In genomic region chr5:180470966-180471582, GRCh38 we compare ENCODE assay signal across 9 cellular contexts. TPM values are rescaled to one million over a fixed set of nuclear protein-coding genes. Genes with fewer than 3 reads are reported as not detected.
DNase-seq lines count a peak whose midpoint lies in the region; ATAC-seq, FAIRE-seq and TF ChIP-seq lines count a peak whose summit lies in the region.
"Had no signal": no experiment of that assay in that cellular context is flagged by ENCODE, and none has a peak within 500 bp of the region (broad histone marks: within the 10 kb centered on the region; RNA-seq: fewer than 3 reads in every experiment).

No MANE protein-coding gene starts in this region.

- H3K36me3 Mint-ChIP-seq in osteocyte (ENCODE audit: unreplicated experiment) = no peaks in the 10 kb centered on the region

- no peaks in the 10 kb centered on the region for H3K36me3 ChIP-seq in GM06990 (ENCODE audit: control insufficient read depth, insufficient read depth, low read length)
- no peaks in the 10 kb centered on the region for H3K36me3 ChIP-seq in thyroid gland

- 21 to 22% methylated on average over 14 to 16 of the region's 16 CpGs for WGBS in thyroid gland, 2 donors

- H3K9me3 ChIP-seq in thyroid gland = no peaks in the 10 kb centered on the region

- no peak for DNase-seq in GM06990 (ENCODE audit: extremely low read depth, insufficient read length)
- DNase-seq in RCC 7860 (ENCODE audit: low spot score) = peak; percentile 29
- DNase-seq in activated gamma-delta T cell treated with anti-CD3 and anti-CD28 coated beads, Interleukin-2, amount 50 U/mL, for 16 hours (ENCODE audit: low read depth) = peak; percentile 43
- peak; percentile 77 for DNase-seq in germinal center (ENCODE audit: low spot score)
- DNase-seq in osteocyte (ENCODE audit: extremely low spot score, unreplicated experiment) = no peak
- DNase-seq in thyroid gland = peak; percentile 53 to 62

- ATAC-seq in HG02943 (IDR thresholded peaks at IDR 0.05; ENCODE audit: low read depth, unreplicated experiment) (peak; percentile 64), HG03108 (IDR thresholded peaks at IDR 0.05; ENCODE audit: unreplicated experiment) (no peak)

- peaks cover 9% of the 10 kb centered on the region for H3K4me1 Mint-ChIP-seq in osteocyte (ENCODE audit: unreplicated experiment)

- TF ChIP-seq POLR2A in thyroid gland (IDR thresholded peaks at IDR 0.05) = no peak

- peaks cover 16% of the 10 kb centered on the region for H3K27me3 Mint-ChIP-seq in osteocyte (ENCODE audit: unreplicated experiment)

- peaks cover 0 to 14% of the 10 kb centered on the region in 2 donors for H3K4me1 ChIP-seq in thyroid gland

- H3K27me3 ChIP-seq in GM06990 (replicated peaks; ENCODE audit: control insufficient read depth, insufficient read depth, low read length) = no peaks in the 10 kb centered on the region
- H3K27me3 ChIP-seq in thyroid gland = no peaks in the 10 kb centered on the region

- no peak overlapping the region for H3K4me3 Mint-ChIP-seq in osteocyte (ENCODE audit: unreplicated experiment)
- H3K4me3 Mint-ChIP-seq: dendritic cell treated with granulocyte-macrophage colony-stimulating factor and Interleukin-4, amounts not matched to agents 40 ng/mL and 50 ng/mL, for 4 days had no signal

- intact Hi-C loops in thyroid gland (cut with DNase I) = loop anchor here (2.0 to 5.0 kb wide), 2 partner anchors 176 to 344 kb away; no protein-coding TSS in a partner anchor

- TF ChIP-seq CTCF in GM06990 (IDR thresholded peaks at IDR 0.05; ENCODE audit: insufficient read depth, low read length, poor library complexity, severe bottlenecking) = peak; percentile 88
- peak; percentile 93 for TF ChIP-seq CTCF in osteocyte (IDR thresholded peaks at IDR 0.05)
- peak; percentile 86 to 95 (median 88) for TF ChIP-seq CTCF in thyroid gland (IDR thresholded peaks at IDR 0.05)

- no peak overlapping the region for H3K27ac Mint-ChIP-seq in osteocyte (ENCODE audit: unreplicated experiment)
- H3K27ac Mint-ChIP-seq: dendritic cell treated with granulocyte-macrophage colony-stimulating factor and Interleukin-4, amounts not matched to agents 40 ng/mL and 50 ng/mL, for 4 days had no signal

- H3K9me3 Mint-ChIP-seq in osteocyte (ENCODE audit: unreplicated experiment) = no peaks in the 10 kb centered on the region
- H3K9me3 Mint-ChIP-seq: dendritic cell treated with granulocyte-macrophage colony-stimulating factor and Interleukin-4, amounts not matched to agents 40 ng/mL and 50 ng/mL, for 4 days had no signal

- no peak overlapping the region for H3K27ac ChIP-seq in thyroid gland

- FAIRE-seq in RCC 7860 (lab: Jason Lieb, UNC) = no peak

- H3K4me3 ChIP-seq in GM06990 (replicated peaks; ENCODE audit: low read depth, low read length) = no peak overlapping the region
- no peak overlapping the region for H3K4me3 ChIP-seq in thyroid gland (replicated peaks in 1 of 3)

RNA-seq across cellular contexts. Expression of gene CNOT6, which starts 23.1 kb away (rescaled TPM):
- 31.5 and 33.5 TPM in 2 replicates for total RNA-seq in osteocyte
- total RNA-seq in thyroid gland = 10 to 100 TPM; 14.0 to 21.0 (median 17.2) TPM

Comparison
In these comparisons a context has a peak if more than half of its experiments do, and no peak if none do; other contexts are left out.
1. DNase-seq: peak in RCC 7860 (single experiment), activated gamma-delta T cell treated with anti-CD3 and anti-CD28 coated beads, Interleukin-2, amount 50 U/mL, for 16 hours (single experiment), germinal center (single experiment) and thyroid gland (2 of 2); none in GM06990 (single experiment) and osteocyte (single experiment).
2. Peak in every context shown above with its lines, with median percentiles within 50 percentile points of each other: CTCF ChIP-seq.